8 cellular contexts compared by ENCODE assay signal in genomic region chr2:10407841-10408648, GRCh38. TPM values are rescaled to one million over a fixed set of nuclear protein-coding genes. Genes with fewer than 3 reads are reported as not detected.
DNase-seq lines count a peak whose midpoint lies in the region; ATAC-seq, FAIRE-seq and TF ChIP-seq lines count a peak whose summit lies in the region.

No MANE protein-coding gene starts in this region.

- H3K4me1 Mint-ChIP-seq in T-helper 2 cell treated with Interferon-gamma antibody and Interleukin-4, amounts not matched to agents 5 μg/mL and 100 μg/mL, for 36 hours (ENCODE audit: low read depth), result peaks cover 36% of the 10 kb centered on the region

- H3K4me3 Mint-ChIP-seq in T-helper 2 cell treated with Interferon-gamma antibody and Interleukin-4, amounts not matched to agents 5 μg/mL and 100 μg/mL, for 36 hours, result peak overlapping the region; percentile 90

- FAIRE-seq in HTR-8/SVneo (lab: Jason Lieb, UNC), result peak; percentile 28

- 26 to 29% methylated on average over 10 to 11 of the region's 11 CpGs for WGBS in body of pancreas, 2 donors

- peak overlapping the region; percentile 93 for H3K27ac Mint-ChIP-seq in T-helper 2 cell treated with Interferon-gamma antibody and Interleukin-4, amounts not matched to agents 5 μg/mL and 100 μg/mL, for 36 hours

- peak in 1 of 3 donors; percentile 14 for TF ChIP-seq POLR2A in body of pancreas (IDR thresholded peaks at IDR 0.05)

- no peak overlapping the region for H3K4me3 ChIP-seq in body of pancreas

- H3K27me3 Mint-ChIP-seq in T-helper 2 cell treated with Interferon-gamma antibody and Interleukin-4, amounts not matched to agents 5 μg/mL and 100 μg/mL, for 36 hours (ENCODE audit: low read depth), result no peaks in the 10 kb centered on the region

- ATAC-seq in GM19395 (IDR thresholded peaks at IDR 0.05; ENCODE audit: unreplicated experiment) (peak; percentile 40), body of pancreas (peak; percentile 91), left lobe of liver (peak; percentile 75)

- H3K9me3 Mint-ChIP-seq in T-helper 2 cell treated with Interferon-gamma antibody and Interleukin-4, amounts not matched to agents 5 μg/mL and 100 μg/mL, for 36 hours, result no peaks in the 10 kb centered on the region

- no peaks in the 10 kb centered on the region for H3K36me3 ChIP-seq in body of pancreas (replicated peaks in 1 of 2; ENCODE audit: insufficient read depth in 1 of 2, low read depth in 2 of 2)

- peak; percentile 49 for DNase-seq in AG20443 (ENCODE audit: low spot score)
- DNase-seq in HTR-8/SVneo (ENCODE audit: insufficient read length, low spot score), result peak; percentile 86
- DNase-seq in T-helper 2 cell treated with Interferon-gamma antibody and Interleukin-4, amounts not matched to agents 5 μg/mL and 100 μg/mL, for 36 hours (ENCODE audit: low spot score), result peak; percentile 72
- DNase-seq in body of pancreas, result peak; percentile 90 to 96 (median 94)
- DNase-seq in left lobe of liver (ENCODE audit: low spot score), result peak; percentile 89
- DNase-seq in stimulated activated CD8-positive, alpha-beta memory T cell treated with anti-CD3 and anti-CD28 coated beads, Interleukin-4, amount 100 ng/mL, for 48 hours, result peak; percentile 81
- no peak for DNase-seq in NCI-H2171 treated with DMSO at 0.1 percent for 48 hours (lab: John Stamatoyannopoulos, UW)

- intact Hi-C loops in body of pancreas (cut with DNase I), result no loop called here

- TF ChIP-seq CTCF in body of pancreas (IDR thresholded peaks at IDR 0.05), result no peak

- H3K36me3 Mint-ChIP-seq in T-helper 2 cell treated with Interferon-gamma antibody and Interleukin-4, amounts not matched to agents 5 μg/mL and 100 μg/mL, for 36 hours (ENCODE audit: low read depth), result peaks cover 19% of the 10 kb centered on the region

- H3K27ac ChIP-seq in body of pancreas, result peak overlapping the region; percentile 89 to 93 (median 89)

- H3K27me3 ChIP-seq in body of pancreas, result no peaks in the 10 kb centered on the region

- no peaks in the 10 kb centered on the region for H3K9me3 ChIP-seq in body of pancreas

- H3K4me1 ChIP-seq in body of pancreas, result peaks cover 69% of the 10 kb centered on the region

RNA-seq across cellular contexts. Expression of gene ODC1, which starts 40.1 kb away (rescaled TPM):
- total RNA-seq in body of pancreas (10 to 100 TPM; 31.9 to 59.7 TPM), left lobe of liver (16.2 TPM)

Comparison
In these comparisons a context has a peak if more than half of its experiments do, and no peak if none do; other contexts are left out.
1. ATAC-seq: peak in every context shown above with its lines; median percentile 91 in body of pancreas; 75 in left lobe of liver; 40 in GM19395.